In the genomic region with DNA sequence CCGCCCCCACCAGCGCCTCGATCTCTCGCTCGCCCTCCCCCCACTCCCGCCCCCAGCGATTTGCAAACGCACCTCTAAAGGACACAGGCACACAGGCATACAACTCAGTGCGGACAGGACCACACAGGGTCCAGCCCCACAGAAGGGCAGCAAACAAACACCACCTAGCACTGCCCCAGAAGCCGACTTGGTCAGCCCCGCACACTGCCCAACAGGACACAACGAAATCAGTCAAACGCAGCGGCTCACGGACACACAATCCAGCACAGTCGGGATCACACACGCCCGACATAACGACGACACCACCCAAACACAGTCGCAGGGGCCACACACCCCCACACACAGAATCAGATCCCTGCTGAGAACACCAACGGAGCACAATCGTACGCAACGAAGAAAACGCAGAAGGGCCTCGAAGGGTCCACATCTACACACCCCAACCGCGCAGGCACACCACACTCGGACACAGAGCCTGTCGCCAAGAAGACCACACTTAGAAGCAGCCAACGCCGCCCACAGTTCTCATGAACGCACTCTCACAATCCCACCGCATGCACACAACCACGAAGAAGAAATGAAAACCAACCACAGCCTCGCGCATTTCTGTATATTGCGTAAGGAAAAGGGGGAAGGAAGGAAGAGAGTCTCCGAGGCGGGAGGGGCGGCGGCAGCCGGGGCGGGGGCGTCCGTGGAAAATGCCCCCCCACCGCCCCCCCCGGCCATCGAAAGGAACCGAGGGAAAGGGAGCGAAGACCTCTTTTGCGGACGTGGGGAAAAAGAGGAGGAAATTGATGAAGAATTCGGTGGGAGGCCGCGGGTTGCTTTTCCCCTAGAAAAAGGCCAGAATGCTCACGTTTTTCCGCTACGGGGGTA, we compare ENCODE assay signal across 8 cellular contexts. TPM values are rescaled to one million over a fixed set of nuclear protein-coding genes. Genes with fewer than 3 reads are reported as not detected.
A peak's percentile ranks its signal among the peaks of the same experiment; 100 is the strongest.
DNase-seq lines count a peak whose midpoint lies in the region; ATAC-seq and TF ChIP-seq lines count a peak whose summit lies in the region.

No MANE protein-coding gene starts in this region.

- H3K27ac ChIP-seq in fibroblast of lung (ENCODE audit: insufficient read depth, low read length): no peak overlapping the region

- intact Hi-C loops in natural killer cell (cut with micrococcal nuclease): loop anchor here (10.0 kb wide), 1 partner anchor 203 kb away; a partner anchor contains a TSS

- TF ChIP-seq CTCF in fibroblast of lung (conservative IDR thresholded peaks at IDR 0.05 in 1 of 2, IDR thresholded peaks at IDR 0.05 in 1 of 2; ENCODE audit: low read depth in 1 of 2, low read length in 2 of 2) (no peak), natural killer cell (IDR thresholded peaks at IDR 0.05) (no peak)

- H3K4me3 Mint-ChIP-seq in activated CD4-positive, alpha-beta T cell treated with anti-CD3 and anti-CD28 coated beads, Interleukin-2, amount 10 ng/mL, durations not matched to agents 7 days and 5 days: peak overlapping the region; percentile 42
- peak overlapping the region; percentile 75 for H3K4me3 Mint-ChIP-seq in natural killer cell

- no peaks in the 10 kb centered on the region for H3K36me3 Mint-ChIP-seq in activated CD4-positive, alpha-beta T cell treated with anti-CD3 and anti-CD28 coated beads, Interleukin-2, amount 10 ng/mL, durations not matched to agents 7 days and 5 days (ENCODE audit: low read depth)
- no peaks in the 10 kb centered on the region for H3K36me3 Mint-ChIP-seq in natural killer cell

- no peak overlapping the region for H3K9ac ChIP-seq in fibroblast of lung (ENCODE audit: insufficient read depth, low read length)

- ATAC-seq in natural killer cell (peak; percentile 34 to 59 (median 50)), GM18873 (IDR thresholded peaks at IDR 0.05; ENCODE audit: low FRiP score, unreplicated experiment) (no peak), GM18861 (IDR thresholded peaks at IDR 0.05; ENCODE audit: unreplicated experiment) (no peak)

- no peaks in the 10 kb centered on the region for H4K20me1 ChIP-seq in fibroblast of lung (ENCODE audit: control insufficient read depth, extremely low read depth, insufficient read depth, low read length)

- CTCF ChIA-PET in activated CD4-positive, alpha-beta T cell treated with anti-CD3 and anti-CD28 coated beads, Interleukin-2, amount 10 ng/mL, durations not matched to agents 7 days and 5 days (lab: Charles Lee): no interaction called here

- peaks cover 66% of the 10 kb centered on the region for H3K27me3 ChIP-seq in fibroblast of lung (ENCODE audit: control insufficient read depth, insufficient read depth, low read length)

- H3K27ac Mint-ChIP-seq in activated CD4-positive, alpha-beta T cell treated with anti-CD3 and anti-CD28 coated beads, Interleukin-2, amount 10 ng/mL, durations not matched to agents 7 days and 5 days: peak overlapping the region; percentile 10
- H3K27ac Mint-ChIP-seq in natural killer cell: no peak overlapping the region

- POLR2A ChIA-PET in activated CD4-positive, alpha-beta T cell treated with anti-CD3 and anti-CD28 coated beads, Interleukin-2, amount 10 ng/mL, durations not matched to agents 7 days and 5 days (lab: Charles Lee): no interaction called here

- H3K9me3 Mint-ChIP-seq in activated CD4-positive, alpha-beta T cell treated with anti-CD3 and anti-CD28 coated beads, Interleukin-2, amount 10 ng/mL, durations not matched to agents 7 days and 5 days: no peaks in the 10 kb centered on the region
- H3K9me3 Mint-ChIP-seq in natural killer cell: no peaks in the 10 kb centered on the region

- H3K79me2 ChIP-seq in fibroblast of lung (ENCODE audit: control insufficient read depth, insufficient read depth, low read length): no peaks in the 10 kb centered on the region

- peak; percentile 21 for DNase-seq in activated naive CD4-positive, alpha-beta T cell treated with Interleukin-2 at 50 U/mL for 16 hours
- no peak for DNase-seq in activated naive CD4-positive, alpha-beta T cell treated with anti-CD3 and anti-CD28 coated beads, Interleukin-2, amount 50 U/mL, for 16 hours
- no peak for DNase-seq in activated CD4-positive, alpha-beta T cell treated with anti-CD3 and anti-CD28 coated beads, Interleukin-2, amount 10 ng/mL, durations not matched to agents 7 days and 5 days
- DNase-seq in fibroblast of lung (ENCODE audit: low read depth in 2 of 2) (peak; percentile 34 to 62), natural killer cell (no peak), NCI-H2081 treated with DMSO at 0.1 percent for 48 hours (lab: John Stamatoyannopoulos, UW) (no peak)

- H3K27me3 Mint-ChIP-seq in activated CD4-positive, alpha-beta T cell treated with anti-CD3 and anti-CD28 coated beads, Interleukin-2, amount 10 ng/mL, durations not matched to agents 7 days and 5 days: peaks cover 90% of the 10 kb centered on the region
- peaks cover 73 to 75% of the 10 kb centered on the region in 2 donors for H3K27me3 Mint-ChIP-seq in natural killer cell (ENCODE audit: low read depth in 2 of 2)

- H3K4me2 ChIP-seq in fibroblast of lung (ENCODE audit: extremely low read depth, insufficient read depth, low read length): peak overlapping the region; percentile 42

- H3K4me1 Mint-ChIP-seq in activated CD4-positive, alpha-beta T cell treated with anti-CD3 and anti-CD28 coated beads, Interleukin-2, amount 10 ng/mL, durations not matched to agents 7 days and 5 days: peaks cover 28% of the 10 kb centered on the region
- H3K4me1 Mint-ChIP-seq in natural killer cell: peaks cover 22 to 37% of the 10 kb centered on the region in 2 donors

- H3K4me1 ChIP-seq in fibroblast of lung (ENCODE audit: control insufficient read depth, extremely low read depth, insufficient read depth, low read length): no peaks in the 10 kb centered on the region

- peak overlapping the region in 2 of 4 experiments; percentile 20 to 29 for H3K4me3 ChIP-seq in fibroblast of lung (replicated peaks in 1 of 4; ENCODE audit: control extremely low read depth in 1 of 4, insufficient read depth in 1 of 4, low read depth in 3 of 4, low read length in 4 of 4)

- no peaks in the 10 kb centered on the region for H3K36me3 ChIP-seq in fibroblast of lung (ENCODE audit: control insufficient read depth, insufficient read depth, low read length)

- H3K9me3 ChIP-seq in fibroblast of lung (ENCODE audit: control insufficient read depth, insufficient read depth, low read depth, low read length): no peaks in the 10 kb centered on the region

- H2AFZ ChIP-seq in fibroblast of lung (ENCODE audit: low read length): no peak overlapping the region

RNA-seq across cellular contexts. Expression of a gene that starts 0.5 kb away (rescaled TPM):
- total RNA-seq in activated CD4-positive, alpha-beta T cell treated with anti-CD3 and anti-CD28 coated beads, Interleukin-2, amount 10 ng/mL, durations not matched to agents 7 days and 5 days: not detected
- under 0.01 TPM in 1 of 2 replicates, not detected in the other for total RNA-seq in fibroblast of lung
- polyA plus RNA-seq in fibroblast of lung: 0.01 TPM in 1 of 2 replicates, not detected in the other
- polyA plus RNA-seq in fibroblast of lung (2012): not detected in 2 replicates
- polyA minus RNA-seq in fibroblast of lung (ENCODE audit: low replicate concordance): not detected in 2 replicates
- 1 to 10 TPM in 2 of 3 donors, under 1 TPM in 1; 0.91 to 6.7 (median 3.5) TPM for total RNA-seq in natural killer cell

RNA-seq across cellular contexts. Expression of a gene that starts 41.7 kb away (rescaled TPM):
- total RNA-seq in activated CD4-positive, alpha-beta T cell treated with anti-CD3 and anti-CD28 coated beads, Interleukin-2, amount 10 ng/mL, durations not matched to agents 7 days and 5 days: not detected
- total RNA-seq in fibroblast of lung (not detected in 2 replicates), natural killer cell (under 1 TPM in 1 of 3 donors, not detected in 2; 0.54 TPM)
- polyA plus RNA-seq in fibroblast of lung: not detected in 2 replicates
- not detected in 2 replicates for polyA plus RNA-seq in fibroblast of lung (2012)
- polyA minus RNA-seq in fibroblast of lung (ENCODE audit: low replicate concordance): not detected in 2 replicates

Comparison
In these comparisons a context has a peak if more than half of its experiments do, and no peak if none do; other contexts are left out.
1. DNase-seq: peak in activated naive CD4-positive, alpha-beta T cell treated with Interleukin-2 at 50 U/mL for 16 hours (single experiment) and fibroblast of lung (2 of 2); none in activated naive CD4-positive, alpha-beta T cell treated with anti-CD3 and anti-CD28 coated beads, Interleukin-2, amount 50 U/mL, for 16 hours (single experiment), activated CD4-positive, alpha-beta T cell treated with anti-CD3 and anti-CD28 coated beads, Interleukin-2, amount 10 ng/mL, durations not matched to agents 7 days and 5 days (single experiment), natural killer cell (single experiment) and NCI-H2081 treated with DMSO at 0.1 percent for 48 hours (single experiment).
2. ATAC-seq: peak in natural killer cell (3 of 3); none in GM18873 (single experiment) and GM18861 (single experiment).